In genomic region chr1:107139833-107140702, GRCh38 we compare ENCODE assay signal across 8 cellular contexts. TPM values are rescaled to one million over a fixed set of nuclear protein-coding genes. Genes with fewer than 3 reads are reported as not detected.
DNase-seq lines count a peak whose midpoint lies in the region; ATAC-seq lines count a peak whose summit lies in the region.

No MANE protein-coding gene starts in this region.

- peak; percentile 61 for DNase-seq in activated effector memory CD4-positive, alpha-beta T cell treated with anti-CD3 and anti-CD28 coated beads, Interleukin-2, amount 50 U/mL, for 16 hours
- no peak for DNase-seq in activated effector memory CD4-positive, alpha-beta T cell treated with Interleukin-2 at 50 U/mL for 16 hours
- DNase-seq in HK-2 (ENCODE audit: unreplicated experiment) (peak; percentile 75), foreskin melanocyte (peak; percentile 41), neuronal stem cell (ENCODE audit: low spot score) (peak; percentile 21), NCI-H1417 treated with DMSO at 0.1 percent for 48 hours (lab: John Stamatoyannopoulos, UW) (no peak)
- peak; percentile 28 to 32 for DNase-seq in activated T-cell treated with anti-CD3 and anti-CD28 coated beads, Interleukin-2, amount 50 U/mL, for 48 hours

- peak overlapping the region; percentile 96 for H3K4me2 ChIP-seq in neuronal stem cell (ENCODE audit: insufficient read depth, low read length, poor library complexity, severe bottlenecking)

- no peak overlapping the region for H2BK5ac ChIP-seq in neuronal stem cell (ENCODE audit: low read length)

- H2BK12ac ChIP-seq in neuronal stem cell (ENCODE audit: low read length), result no peak overlapping the region

- no peak overlapping the region for H3K23ac ChIP-seq in neuronal stem cell (ENCODE audit: low read depth, low read length, poor library complexity)

- H3K27ac ChIP-seq in neuronal stem cell (replicated peaks; ENCODE audit: low read length), result no peak overlapping the region

- H3K18ac ChIP-seq in neuronal stem cell (ENCODE audit: low read length), result no peak overlapping the region

- H3K4me1 ChIP-seq in neuronal stem cell (ENCODE audit: control insufficient read depth in 2 of 2, insufficient read depth in 1 of 2, low read depth in 1 of 2, low read length in 2 of 2), result peaks cover 0 to 10% of the 10 kb centered on the region in 2 donors

- H2BK120ac ChIP-seq in neuronal stem cell (ENCODE audit: low read depth, low read length), result no peak overlapping the region

- peak overlapping the region; percentile 95 for H2AFZ ChIP-seq in neuronal stem cell (ENCODE audit: low read length)

- H3K14ac ChIP-seq in neuronal stem cell (ENCODE audit: low read length), result no peak overlapping the region

- H3K9ac ChIP-seq in neuronal stem cell (ENCODE audit: low read depth, low read length, poor library complexity), result no peak overlapping the region

- no peak overlapping the region for H2AK5ac ChIP-seq in neuronal stem cell (ENCODE audit: low read depth, low read length)

- no peak overlapping the region for H4K8ac ChIP-seq in neuronal stem cell (ENCODE audit: low read depth, low read length)

- no peaks in the 10 kb centered on the region for H3K9me3 ChIP-seq in neuronal stem cell (replicated peaks in 1 of 2; ENCODE audit: control insufficient read depth in 2 of 2, insufficient read depth in 1 of 2, low read depth in 1 of 2, low read length in 2 of 2)

- no peaks in the 10 kb centered on the region for H3K36me3 ChIP-seq in neuronal stem cell (replicated peaks in 1 of 2; ENCODE audit: control insufficient read depth in 2 of 2, insufficient read depth in 2 of 2, low read length in 2 of 2)

- peaks cover 0 to 41% (median 16%) of the 10 kb centered on the region in 3 experiments for H3K27me3 ChIP-seq in neuronal stem cell (ENCODE audit: control insufficient read depth in 3 of 3, insufficient read depth in 3 of 3, low read depth in 1 of 3, low read length in 3 of 3)

- H4K91ac ChIP-seq in neuronal stem cell (ENCODE audit: low read depth, low read length, poor library complexity), result no peak overlapping the region

- no peak overlapping the region for H2BK15ac ChIP-seq in neuronal stem cell (ENCODE audit: low read length)

- H3K79me1 ChIP-seq in neuronal stem cell (ENCODE audit: low read depth, low read length), result no peaks in the 10 kb centered on the region

- no CpG with 5 or more reads among the region's 53 CpGs for WGBS in neuronal stem cell (ENCODE audit: extremely low coverage in 2 of 2, insufficient read length in 2 of 2, insufficient replicate concordance in 1 of 2), 2 donors

- peak overlapping the region; percentile 45 to 78 for H3K4me3 ChIP-seq in neuronal stem cell (ENCODE audit: low read length in 2 of 2)

- no peak overlapping the region for H3K4ac ChIP-seq in neuronal stem cell (ENCODE audit: low read length)

- ATAC-seq in HG02763 (IDR thresholded peaks at IDR 0.05; ENCODE audit: unreplicated experiment), result no peak

RNA-seq across cellular contexts. Expression of gene NTNG1, which starts 0.8 kb away (rescaled TPM):
- 0.08 TPM for polyA plus RNA-seq in neuronal stem cell (2013, experiment 1 of 2)
- polyA plus RNA-seq in neuronal stem cell (2013, experiment 2 of 2), result 0.14 TPM

Comparison
In these comparisons a context has a peak if more than half of its experiments do, and no peak if none do; other contexts are left out.
1. DNase-seq: peak in activated effector memory CD4-positive, alpha-beta T cell treated with anti-CD3 and anti-CD28 coated beads, Interleukin-2, amount 50 U/mL, for 16 hours (single experiment), HK-2 (single experiment), activated T-cell treated with anti-CD3 and anti-CD28 coated beads, Interleukin-2, amount 50 U/mL, for 48 hours (2 of 2), foreskin melanocyte (single experiment) and neuronal stem cell (single experiment); none in activated effector memory CD4-positive, alpha-beta T cell treated with Interleukin-2 at 50 U/mL for 16 hours (single experiment) and NCI-H1417 treated with DMSO at 0.1 percent for 48 hours (single experiment).